In the genomic region with DNA sequence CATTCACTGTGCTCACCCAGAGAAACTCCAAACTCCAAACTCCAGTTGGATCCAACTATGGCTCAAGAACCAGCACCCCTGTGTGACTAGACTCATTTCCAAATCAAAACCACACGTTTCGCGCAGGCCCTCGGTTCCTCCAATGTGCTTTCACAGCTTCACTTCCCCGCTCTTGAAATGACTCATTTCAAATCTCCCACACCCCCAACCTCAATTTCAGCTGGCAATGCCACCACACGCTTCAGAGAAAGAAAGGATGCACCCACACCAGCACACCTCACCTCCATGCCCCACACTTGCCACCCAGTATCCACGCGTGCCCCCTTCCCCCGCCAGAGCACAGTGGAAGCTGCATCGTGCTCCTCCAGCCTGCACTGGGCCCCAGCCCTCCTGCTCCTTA, we compare ENCODE assay signal across 17 cellular contexts. TPM values are rescaled to one million over a fixed set of nuclear protein-coding genes. Genes with fewer than 3 reads are reported as not detected.
DNase-seq lines count a peak whose midpoint lies in the region; ATAC-seq and TF ChIP-seq lines count a peak whose summit lies in the region.
"Had no signal": no experiment of that assay in that cellular context is flagged by ENCODE, and none has a peak within 500 bp of the region (broad histone marks: within the 10 kb centered on the region; RNA-seq: fewer than 3 reads in every experiment).

No MANE protein-coding gene starts in this region.

- peak; percentile 38 to 58 for ATAC-seq in stimulated activated naive B cell treated with anti-CD40 and anti-IgM and Interleukin-4, amounts not matched to agents 10 μg/mL and 1 μg/mL and 100 μg/mL, for 72 hours (replicated peaks)
- no peak for ATAC-seq in HG03097 (IDR thresholded peaks at IDR 0.05; ENCODE audit: low FRiP score, unreplicated experiment)

- H3K9me3 Mint-ChIP-seq in activated naive CD4-positive, alpha-beta T cell treated with anti-CD3 and anti-CD28 coated beads for 36 hours, result no peaks in the 10 kb centered on the region
- H3K9me3 Mint-ChIP-seq in chondrocyte (ENCODE audit: low read depth), result no peaks in the 10 kb centered on the region
- peaks cover 2 to 6% of the 10 kb centered on the region in 2 donors for H3K9me3 Mint-ChIP-seq in stimulated activated naive B cell treated with anti-CD40 and anti-IgM and Interleukin-4, amounts not matched to agents 10 μg/mL and 1 μg/mL and 100 μg/mL, for 72 hours

- H3K36me3 ChIP-seq in ascending aorta, result peaks cover 7 to 22% of the 10 kb centered on the region in 2 donors
- H3K36me3 ChIP-seq: HAP-1 had no signal

- H3K27me3 ChIP-seq in ascending aorta, result no peaks in the 10 kb centered on the region

- peaks cover 19% of the 10 kb centered on the region for H3K27me3 Mint-ChIP-seq in activated naive CD4-positive, alpha-beta T cell treated with anti-CD3 and anti-CD28 coated beads for 36 hours (ENCODE audit: low read depth)
- H3K27me3 Mint-ChIP-seq in chondrocyte (ENCODE audit: low read depth), result no peaks in the 10 kb centered on the region
- peaks cover 52 to 57% of the 10 kb centered on the region in 2 donors for H3K27me3 Mint-ChIP-seq in stimulated activated naive B cell treated with anti-CD40 and anti-IgM and Interleukin-4, amounts not matched to agents 10 μg/mL and 1 μg/mL and 100 μg/mL, for 72 hours

- H3K27ac Mint-ChIP-seq in activated naive CD4-positive, alpha-beta T cell treated with anti-CD3 and anti-CD28 coated beads for 36 hours, result peak overlapping the region; percentile 1
- H3K27ac Mint-ChIP-seq in chondrocyte (ENCODE audit: unreplicated experiment), result peak overlapping the region; percentile 63
- H3K27ac Mint-ChIP-seq in stimulated activated naive B cell treated with anti-CD40 and anti-IgM and Interleukin-4, amounts not matched to agents 10 μg/mL and 1 μg/mL and 100 μg/mL, for 72 hours, result no peak overlapping the region

- H3K4me3 Mint-ChIP-seq in activated naive CD4-positive, alpha-beta T cell treated with anti-CD3 and anti-CD28 coated beads for 36 hours, result no peak overlapping the region
- no peak overlapping the region for H3K4me3 Mint-ChIP-seq in chondrocyte (ENCODE audit: unreplicated experiment)
- H3K4me3 Mint-ChIP-seq in stimulated activated naive B cell treated with anti-CD40 and anti-IgM and Interleukin-4, amounts not matched to agents 10 μg/mL and 1 μg/mL and 100 μg/mL, for 72 hours, result no peak overlapping the region

- intact Hi-C loops in activated naive CD4-positive, alpha-beta T cell treated with anti-CD3 and anti-CD28 coated beads for 36 hours (cut with micrococcal nuclease), result no loop called here
- intact Hi-C loops in ascending aorta (cut with DNase I), result no loop called here

- peak; percentile 67 for DNase-seq in activated naive CD4-positive, alpha-beta T cell treated with anti-CD3 and anti-CD28 coated beads for 36 hours
- no peak for DNase-seq in activated naive CD4-positive, alpha-beta T cell (lab: John Stamatoyannopoulos, UW)
- DNase-seq in NOMO-1 treated with DMSO at 0.1 percent for 48 hours (lab: John Stamatoyannopoulos, UW; ENCODE audit: unreplicated experiment) (peak; percentile 77), chondrocyte (ENCODE audit: low spot score) (no peak), HUDEP-2 (lab: John Stamatoyannopoulos, UW; ENCODE audit: unreplicated experiment in 76 of 76) (no peak), ascending aorta (ENCODE audit: low spot score in 2 of 2) (no peak)
- DNase-seq in stimulated activated naive B cell treated with anti-CD40 and anti-IgM and Interleukin-4, amounts not matched to agents 10 μg/mL and 1 μg/mL and 100 μg/mL, for 72 hours, result peak; percentile 18
- DNase-seq: activated gamma-delta T cell, DMS79, NCI-H1436, NCI-H526, nucleus accumbens, SHP77 treated with DMSO at 0.1 percent for 48 hours had no signal

- no peaks in the 10 kb centered on the region for H3K36me3 Mint-ChIP-seq in activated naive CD4-positive, alpha-beta T cell treated with anti-CD3 and anti-CD28 coated beads for 36 hours (ENCODE audit: low read depth)
- peaks cover 39% of the 10 kb centered on the region for H3K36me3 Mint-ChIP-seq in chondrocyte (ENCODE audit: low read depth)
- no peaks in the 10 kb centered on the region for H3K36me3 Mint-ChIP-seq in stimulated activated naive B cell treated with anti-CD40 and anti-IgM and Interleukin-4, amounts not matched to agents 10 μg/mL and 1 μg/mL and 100 μg/mL, for 72 hours

- H3K9me3 ChIP-seq in ascending aorta, result no peaks in the 10 kb centered on the region
- H3K9me3 ChIP-seq: HAP-1 had no signal

- no peak overlapping the region for H3K4me3 ChIP-seq in ascending aorta
- H3K4me3 ChIP-seq: HAP-1, lung had no signal

- CTCF ChIA-PET in activated naive CD4-positive, alpha-beta T cell treated with anti-CD3 and anti-CD28 coated beads for 36 hours (lab: Charles Lee), result interaction anchor here (0.9 to 2.1 kb wide), 5 partner anchors 10 to 172 kb away, joined by 4 to 6 read pairs (median 6); no protein-coding TSS in a partner anchor

- peaks cover 8% of the 10 kb centered on the region for H3K4me1 Mint-ChIP-seq in activated naive CD4-positive, alpha-beta T cell treated with anti-CD3 and anti-CD28 coated beads for 36 hours (ENCODE audit: low read depth)
- peaks cover 72% of the 10 kb centered on the region for H3K4me1 Mint-ChIP-seq in chondrocyte (ENCODE audit: low read depth)
- peaks cover 5 to 7% of the 10 kb centered on the region in 2 donors for H3K4me1 Mint-ChIP-seq in stimulated activated naive B cell treated with anti-CD40 and anti-IgM and Interleukin-4, amounts not matched to agents 10 μg/mL and 1 μg/mL and 100 μg/mL, for 72 hours

- no peak for TF ChIP-seq CTCF in chondrocyte (IDR thresholded peaks at IDR 0.05)
- TF ChIP-seq CTCF in ascending aorta (IDR thresholded peaks at IDR 0.05), result no peak

- H3K4me1 ChIP-seq in ascending aorta, result peaks cover 2 to 12% of the 10 kb centered on the region in 2 donors
- H3K4me1 ChIP-seq: HAP-1 had no signal

- H3K27ac ChIP-seq in ascending aorta, result no peak overlapping the region

RNA-seq across cellular contexts. Expression of a gene that starts 9.0 kb away (rescaled TPM):
- not detected for total RNA-seq in activated naive CD4-positive, alpha-beta T cell treated with anti-CD3 and anti-CD28 coated beads for 36 hours
- total RNA-seq in chondrocyte (1.6 to 1.7 TPM (median 1.7 TPM) in 3 replicates), ascending aorta (not detected)
- total RNA-seq: skeletal muscle tissue had no signal

Comparison
In these comparisons a context has a peak if more than half of its experiments do, and no peak if none do; other contexts are left out.
1. DNase-seq: peak in activated naive CD4-positive, alpha-beta T cell treated with anti-CD3 and anti-CD28 coated beads for 36 hours (single experiment), NOMO-1 treated with DMSO at 0.1 percent for 48 hours (single experiment) and stimulated activated naive B cell treated with anti-CD40 and anti-IgM and Interleukin-4, amounts not matched to agents 10 μg/mL and 1 μg/mL and 100 μg/mL, for 72 hours (single experiment); none in activated naive CD4-positive, alpha-beta T cell (0 of 4), chondrocyte (single experiment), HUDEP-2 (0 of 76) and ascending aorta (0 of 2).